ENCODE assay signal across 15 cellular contexts in the genomic region with DNA sequence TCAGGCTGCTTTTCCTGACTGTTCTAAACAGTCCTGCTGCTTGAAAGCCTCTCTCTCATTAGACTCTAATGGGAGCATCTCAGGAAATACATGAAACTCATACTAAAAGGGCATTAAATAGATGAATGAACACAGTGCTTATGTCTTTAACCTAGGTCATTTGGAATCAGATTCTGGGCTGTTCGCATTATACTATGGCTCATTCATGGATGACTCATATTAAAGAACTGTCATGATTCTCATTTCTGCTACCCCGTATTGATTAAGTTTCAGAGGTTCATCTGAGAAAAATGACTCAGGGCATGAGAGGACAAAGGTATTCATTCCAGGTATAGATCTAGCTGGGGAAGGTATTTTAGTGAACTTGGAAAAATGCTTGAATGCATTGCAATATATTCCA.
A peak's percentile ranks its signal among the peaks of the same experiment; 100 is the strongest.
DNase-seq lines count a peak whose midpoint lies in the region; ATAC-seq, FAIRE-seq and TF ChIP-seq lines count a peak whose summit lies in the region.
"Had no signal": no experiment of that assay in that cellular context is flagged by ENCODE, and none has a peak within 500 bp of the region (broad histone marks: within the 10 kb centered on the region; RNA-seq: fewer than 3 reads in every experiment).

No MANE protein-coding gene starts in this region.

- no peak overlapping the region for H3K9ac ChIP-seq in endothelial cell of umbilical vein (replicated peaks; ENCODE audit: extremely low read depth, insufficient read depth, low read length)
- H3K9ac ChIP-seq: BLaER1 treated with 17β-estradiol and CSF1 and Interleukin-3, amounts not matched to agents 10 nM and 100 nM had no signal

- TF ChIP-seq POLR2A in endothelial cell of umbilical vein (IDR thresholded peaks at IDR 0.05; ENCODE audit: low read depth, low read length) (no peak), body of pancreas (IDR thresholded peaks at IDR 0.05) (no peak)

- 87 to 90% methylated on average over 2 of the region's 2 CpGs for WGBS in body of pancreas, 2 donors

- no peaks in the 10 kb centered on the region for H3K9me3 ChIP-seq in endothelial cell of umbilical vein (replicated peaks; ENCODE audit: control insufficient read depth, insufficient read depth, low read length)
- no peaks in the 10 kb centered on the region for H3K9me3 ChIP-seq in body of pancreas
- H3K9me3 ChIP-seq: BLaER1 treated with 17β-estradiol and CSF1 and Interleukin-3, amounts not matched to agents 10 nM and 100 nM; thoracic aorta had no signal

- H3K79me2 ChIP-seq in endothelial cell of umbilical vein (ENCODE audit: control insufficient read depth, insufficient read depth, low read length), result no peaks in the 10 kb centered on the region

- POLR2A ChIA-PET in endothelial cell of umbilical vein (lab: Charles Lee), result no interaction called here

- no peak for TF ChIP-seq CTCF in endothelial cell of umbilical vein (IDR thresholded peaks at IDR 0.05; ENCODE audit: extremely low read depth in 1 of 2, insufficient read depth in 1 of 2, low read depth in 1 of 2, low read length in 2 of 2)
- no peak for TF ChIP-seq CTCF in body of pancreas (IDR thresholded peaks at IDR 0.05)

- intact Hi-C loops in endothelial cell of umbilical vein (cut with micrococcal nuclease), result no loop called here
- intact Hi-C loops in body of pancreas (cut with DNase I), result no loop called here

- BruUV-seq in endothelial cell of umbilical vein (replicated peaks; lab: Mats Ljungman, UMichigan), result no TSS peak

- H3K36me3 ChIP-seq in endothelial cell of umbilical vein (ENCODE audit: control insufficient read depth in 2 of 2, extremely low read depth in 1 of 2, insufficient read depth in 2 of 2, low read length in 2 of 2), result no peaks in the 10 kb centered on the region
- no peaks in the 10 kb centered on the region for H3K36me3 ChIP-seq in body of pancreas (replicated peaks in 1 of 2; ENCODE audit: insufficient read depth in 1 of 2, low read depth in 2 of 2)
- H3K36me3 ChIP-seq: BLaER1 treated with 17β-estradiol and CSF1 and Interleukin-3, amounts not matched to agents 10 nM and 100 nM; thoracic aorta had no signal

- no peak overlapping the region for H3K27ac ChIP-seq in endothelial cell of umbilical vein (ENCODE audit: insufficient read depth, low read depth, low read length)
- no peak overlapping the region for H3K27ac ChIP-seq in body of pancreas
- H3K27ac ChIP-seq: BLaER1 treated with 17β-estradiol and CSF1 and Interleukin-3, amounts not matched to agents 10 nM and 100 nM; thoracic aorta had no signal

- H3K4me2 ChIP-seq in endothelial cell of umbilical vein (ENCODE audit: insufficient read depth, low read length), result no peak overlapping the region
- H3K4me2 ChIP-seq: BLaER1 treated with 17β-estradiol and CSF1 and Interleukin-3, amounts not matched to agents 10 nM and 100 nM had no signal

- dilution Hi-C loops in endothelial cell of umbilical vein (cut with MboI; ENCODE audit: extremely low pct_ligation_motif_present, low sequenced_read_pairs), result no loop called here

- H3K4me3 ChIP-seq in endothelial cell of umbilical vein (replicated peaks in 1 of 3; ENCODE audit: insufficient read depth in 1 of 3, low read depth in 1 of 3, low read length in 3 of 3) (no peak overlapping the region), body of pancreas (no peak overlapping the region)
- H3K4me3 ChIP-seq: BLaER1 treated with 17β-estradiol and CSF1 and Interleukin-3, amounts not matched to agents 10 nM and 100 nM; thoracic aorta had no signal

- DNase-seq in HT1080 (ENCODE audit: low read depth) (peak; percentile 39), endothelial cell of umbilical vein (ENCODE audit: low read depth, low spot score) (no peak), body of pancreas (no peak), NCI-H774 (lab: John Stamatoyannopoulos, UW) (no peak)
- DNase-seq in stimulated activated CD4-positive, alpha-beta T cell treated with anti-CD3 and anti-CD28 coated beads, Interleukin-15, amount 100 ng/mL, for 24 hours, result no peak
- DNase-seq: H7, NCI-H1092, NCI-H510A treated with DMSO at 0.1 percent for 48 hours, T1000 had no signal

- H2AFZ ChIP-seq in endothelial cell of umbilical vein (ENCODE audit: low read depth, low read length), result no peak overlapping the region

- H3K27me3 ChIP-seq in endothelial cell of umbilical vein (ENCODE audit: control insufficient read depth in 2 of 2, insufficient read depth in 2 of 2, low read length in 2 of 2) (no peaks in the 10 kb centered on the region), body of pancreas (no peaks in the 10 kb centered on the region)
- H3K27me3 ChIP-seq: BLaER1 treated with 17β-estradiol and CSF1 and Interleukin-3, amounts not matched to agents 10 nM and 100 nM had no signal

- no peaks in the 10 kb centered on the region for H4K20me1 ChIP-seq in endothelial cell of umbilical vein (replicated peaks; ENCODE audit: control insufficient read depth, extremely low read depth, insufficient read depth, low read length)
- H4K20me1 ChIP-seq: BLaER1 treated with 17β-estradiol and CSF1 and Interleukin-3, amounts not matched to agents 10 nM and 100 nM had no signal

- CTCF ChIA-PET in endothelial cell of umbilical vein (lab: Charles Lee), result interaction anchor here (0.5 kb wide), 1 partner anchor 312 kb away, joined by 3 read pairs; no protein-coding TSS in a partner anchor

- no peak for FAIRE-seq in endothelial cell of umbilical vein (lab: Jason Lieb, UNC)
- FAIRE-seq: GM18507 had no signal

- no peaks in the 10 kb centered on the region for H3K4me1 ChIP-seq in endothelial cell of umbilical vein (ENCODE audit: control insufficient read depth, extremely low read depth, insufficient read depth, low read length)
- no peaks in the 10 kb centered on the region for H3K4me1 ChIP-seq in body of pancreas
- H3K4me1 ChIP-seq: BLaER1 treated with 17β-estradiol and CSF1 and Interleukin-3, amounts not matched to agents 10 nM and 100 nM had no signal

- ATAC-seq in GM18907 (IDR thresholded peaks at IDR 0.05; ENCODE audit: unreplicated experiment) (peak; percentile 76), HG02610 (IDR thresholded peaks at IDR 0.05; ENCODE audit: unreplicated experiment) (peak; percentile 59), HG03439 (IDR thresholded peaks at IDR 0.05; ENCODE audit: unreplicated experiment) (no peak), body of pancreas (no peak)

- H3K9me1 ChIP-seq in endothelial cell of umbilical vein (replicated peaks; ENCODE audit: control insufficient read depth, extremely low read depth, insufficient read depth, low read length), result no peaks in the 10 kb centered on the region

TF ChIP-seq in endothelial cell of umbilical vein, 7 proteins besides CTCF, POLR2A, EP300 and RAD21:
- TF ChIP-seq JUN (IDR thresholded peaks at IDR 0.05; ENCODE audit: borderline replicate concordance, insufficient read depth, insufficient read length, low read depth), result peak; percentile 23
- TF ChIP-seq EZH2 (IDR thresholded peaks at IDR 0.05; ENCODE audit: borderline replicate concordance, low read depth, low read length, severe bottlenecking), result no peak

Comparison
In these comparisons a context has a peak if more than half of its experiments do, and no peak if none do; other contexts are left out.
1. ATAC-seq: peak in GM18907 (single experiment) and HG02610 (single experiment); none in HG03439 (single experiment) and body of pancreas (single experiment).